In genomic region chr17:30378191-30378796, GRCh38 we compare ENCODE assay signal across 1 cellular context.
TF ChIP-seq lines count a peak whose summit lies in the region.

No MANE protein-coding gene starts in this region.

TF ChIP-seq in HepG2, 621 proteins besides CTCF, POLR2A, EP300 and RAD21 (continued from another document):
- TF ChIP-seq ZBTB40 (IDR thresholded peaks at IDR 0.05), result no peak
- TF ChIP-seq ZBTB40 (CRISPR knock-in tag; IDR thresholded peaks at IDR 0.05), result peak; percentile 80; the same call in 1 of the 2 replicates
